Comparison of ENCODE assay signal across 11 cellular contexts in genomic region chr5:103271570-103272289, GRCh38. TPM values are rescaled to one million over a fixed set of nuclear protein-coding genes. Genes with fewer than 3 reads are reported as not detected.
DNase-seq lines count a peak whose midpoint lies in the region; ATAC-seq and TF ChIP-seq lines count a peak whose summit lies in the region.
"Had no signal": no experiment of that assay in that cellular context is flagged by ENCODE, and none has a peak within 500 bp of the region (broad histone marks: within the 10 kb centered on the region; RNA-seq: fewer than 3 reads in every experiment).

No MANE protein-coding gene starts in this region.

- no peaks in the 10 kb centered on the region for H4K20me1 ChIP-seq in IMR-90 (ENCODE audit: insufficient read depth, low read length)
- H4K20me1 ChIP-seq in neural progenitor cell (ENCODE audit: low read depth): peaks cover 13% of the 10 kb centered on the region

- peaks cover 3% of the 10 kb centered on the region; the same call in 1 of the 2 replicates for H3K4me1 ChIP-seq in IMR-90 (ENCODE audit: control insufficient read depth, insufficient read depth, low read length)
- peaks cover 1% of the 10 kb centered on the region for H3K4me1 ChIP-seq in neural progenitor cell

- H3F3A ChIP-seq in neural progenitor cell (ENCODE audit: low read depth): no peaks in the 10 kb centered on the region

- peaks cover 17 to 38% of the 10 kb centered on the region in 2 experiments for H3K79me1 ChIP-seq in IMR-90 (ENCODE audit: low read depth in 1 of 2, low read length in 2 of 2)

- no peak for DNase-seq in activated CD4-positive, alpha-beta T cell treated with anti-CD3 and anti-CD28 coated beads, Interleukin-2, amount 10 ng/mL, durations not matched to agents 24 days and 14 days
- DNase-seq in activated CD4-positive, alpha-beta T cell treated with anti-CD3 and anti-CD28 coated beads, Interleukin-2, amount 50 U/mL, for 48 hours: no peak
- DNase-seq in IMR-90 (peak; percentile 11), chondrocyte (ENCODE audit: low spot score) (no peak), renal cortical epithelial cell (ENCODE audit: low read depth) (peak; percentile 23), NCI-H1417 treated with DMSO at 0.1 percent for 48 hours (lab: John Stamatoyannopoulos, UW) (no peak), neural progenitor cell (ENCODE audit: low spot score) (no peak), germinal center (ENCODE audit: low spot score) (no peak)
- DNase-seq: NCI-H187 treated with DMSO at 0.1 percent for 48 hours, SHP77 had no signal

- POLR2A ChIA-PET in IMR-90 (lab: Charles Lee; ENCODE audit: unreplicated experiment): no interaction called here

- peaks cover 6% of the 10 kb centered on the region for H3K36me3 ChIP-seq in IMR-90 (ENCODE audit: control insufficient read depth, insufficient read depth, low read length)
- no peaks in the 10 kb centered on the region for H3K36me3 ChIP-seq in neural progenitor cell

- H3K9ac ChIP-seq in IMR-90 (ENCODE audit: low read depth, low read length) (no peak overlapping the region), neural progenitor cell (no peak overlapping the region)

- no TSS peak for BruUV-seq in IMR-90 (replicated peaks; lab: Mats Ljungman, UMichigan)

- no peak overlapping the region for H2BK15ac ChIP-seq in IMR-90 (ENCODE audit: low read depth, low read length)

- no peak overlapping the region for H2BK20ac ChIP-seq in IMR-90 (ENCODE audit: low read depth, low read length)

- H2AFZ ChIP-seq in IMR-90 (replicated peaks; ENCODE audit: low read length, poor library complexity): no peak overlapping the region
- no peak overlapping the region for H2AFZ ChIP-seq in neural progenitor cell (replicated peaks)

- H3K14ac ChIP-seq in IMR-90 (replicated peaks; ENCODE audit: low read depth, low read length): no peak overlapping the region

- no peak overlapping the region for H4K91ac ChIP-seq in IMR-90 (ENCODE audit: insufficient read depth, low read depth, low read length)

- no peak overlapping the region for H2BK5ac ChIP-seq in IMR-90 (ENCODE audit: low read depth, low read length, poor library complexity, severe bottlenecking)

- H4K8ac ChIP-seq in IMR-90 (ENCODE audit: low read depth in 2 of 2, low read length in 2 of 2): no peak overlapping the region

- H3K23ac ChIP-seq in IMR-90 (ENCODE audit: low read depth, low read length): no peak overlapping the region

- peak overlapping the region; percentile 26; the same call in 1 of the 2 replicates for H3K4me2 ChIP-seq in IMR-90 (ENCODE audit: low read depth, low read length)
- H3K4me2 ChIP-seq in neural progenitor cell: no peak overlapping the region

- no peak overlapping the region for H2AK5ac ChIP-seq in IMR-90 (ENCODE audit: low read depth, low read length)

- no peak for TF ChIP-seq CTCF in IMR-90 (conservative IDR thresholded peaks at IDR 0.05; ENCODE audit: low read depth, low read length)
- TF ChIP-seq CTCF in chondrocyte (IDR thresholded peaks at IDR 0.05): no peak
- TF ChIP-seq CTCF in neural progenitor cell (IDR thresholded peaks at IDR 0.05): no peak

- TF ChIP-seq RAD21 in IMR-90 (IDR thresholded peaks at IDR 0.05; ENCODE audit: low read length): no peak

- no peak overlapping the region for H3K4me3 ChIP-seq in IMR-90 (ENCODE audit: insufficient read depth, low read depth, low read length)
- no peak overlapping the region for H3K4me3 ChIP-seq in neural progenitor cell

- no peak overlapping the region for H3K18ac ChIP-seq in IMR-90 (ENCODE audit: low read depth, low read length)

- no peaks in the 10 kb centered on the region for H3K9me3 Mint-ChIP-seq in activated CD4-positive, alpha-beta T cell treated with anti-CD3 and anti-CD28 coated beads, Interleukin-2, amount 10 ng/mL, durations not matched to agents 24 days and 14 days
- H3K9me3 Mint-ChIP-seq in chondrocyte (ENCODE audit: low read depth) (no peaks in the 10 kb centered on the region), neural progenitor cell (no peaks in the 10 kb centered on the region)
- H3K9me3 Mint-ChIP-seq: stimulated activated memory B cell treated with anti-CD40 and anti-IgM and Interleukin-4, amounts not matched to agents 10 μg/mL and 1 μg/mL and 100 μg/mL, for 72 hours had no signal

- H3K4ac ChIP-seq in IMR-90 (ENCODE audit: low read depth, low read length): no peak overlapping the region

- H3K56ac ChIP-seq in IMR-90 (ENCODE audit: extremely low read depth, insufficient read depth, low read length): no peak overlapping the region

- H3K79me2 ChIP-seq in neural progenitor cell (ENCODE audit: low read depth): peaks cover 81% of the 10 kb centered on the region

- H3K4me1 Mint-ChIP-seq in activated CD4-positive, alpha-beta T cell treated with anti-CD3 and anti-CD28 coated beads, Interleukin-2, amount 10 ng/mL, durations not matched to agents 24 days and 14 days: peaks cover 20% of the 10 kb centered on the region
- H3K4me1 Mint-ChIP-seq in chondrocyte (ENCODE audit: low read depth): peaks cover 43% of the 10 kb centered on the region
- no peaks in the 10 kb centered on the region for H3K4me1 Mint-ChIP-seq in neural progenitor cell

- H4K5ac ChIP-seq in IMR-90 (ENCODE audit: low read depth, low read length): no peak overlapping the region

- peaks cover 11% of the 10 kb centered on the region for H3K36me3 Mint-ChIP-seq in activated CD4-positive, alpha-beta T cell treated with anti-CD3 and anti-CD28 coated beads, Interleukin-2, amount 10 ng/mL, durations not matched to agents 24 days and 14 days (ENCODE audit: low read depth)
- peaks cover 11% of the 10 kb centered on the region for H3K36me3 Mint-ChIP-seq in chondrocyte (ENCODE audit: low read depth)
- peaks cover 30% of the 10 kb centered on the region for H3K36me3 Mint-ChIP-seq in neural progenitor cell

- intact Hi-C loops in activated CD4-positive, alpha-beta T cell treated with anti-CD3 and anti-CD28 coated beads, Interleukin-2, amount 10 ng/mL, durations not matched to agents 24 days and 14 days (cut with micrococcal nuclease): no loop called here
- intact Hi-C loops in IMR-90 (cut with micrococcal nuclease): no loop called here

- CTCF ChIA-PET in IMR-90 (lab: Yijun Ruan, JAX): interaction anchor here (1.7 kb wide), 1 partner anchor 39 kb away, joined by 9 read pairs; no protein-coding TSS in a partner anchor

- no peak overlapping the region for H3K27ac ChIP-seq in IMR-90 (ENCODE audit: insufficient read depth, low read length)
- no peak overlapping the region for H3K27ac ChIP-seq in neural progenitor cell

- H3K27me3 ChIP-seq in IMR-90 (ENCODE audit: control insufficient read depth, insufficient read depth, low read length): no peaks in the 10 kb centered on the region
- H3K27me3 ChIP-seq in neural progenitor cell: no peaks in the 10 kb centered on the region

- H3K9me1 ChIP-seq in IMR-90 (ENCODE audit: insufficient read depth, low read length): no peaks in the 10 kb centered on the region

- no CpG with 5 or more reads among the region's 2 CpGs for WGBS in IMR-90 (ENCODE audit: extremely low coverage in 2 of 2, insufficient read length in 1 of 2), 2 experiments

- H3K4me3 Mint-ChIP-seq in activated CD4-positive, alpha-beta T cell treated with anti-CD3 and anti-CD28 coated beads, Interleukin-2, amount 10 ng/mL, durations not matched to agents 24 days and 14 days: peak overlapping the region; percentile 7
- H3K4me3 Mint-ChIP-seq in chondrocyte (ENCODE audit: unreplicated experiment): no peak overlapping the region
- H3K4me3 Mint-ChIP-seq in neural progenitor cell: no peak overlapping the region
- H3K4me3 Mint-ChIP-seq: stimulated activated memory B cell treated with anti-CD40 and anti-IgM and Interleukin-4, amounts not matched to agents 10 μg/mL and 1 μg/mL and 100 μg/mL, for 72 hours had no signal

- no peak; the same call in 1 of the 2 replicates for ATAC-seq in IMR-90 (ENCODE audit: low read depth)
- ATAC-seq: stimulated activated memory B cell treated with anti-CD40 and anti-IgM and Interleukin-4, amounts not matched to agents 10 μg/mL and 1 μg/mL and 100 μg/mL, for 72 hours had no signal

- H3K9me3 ChIP-seq in IMR-90 (ENCODE audit: control insufficient read depth, insufficient read depth, low read length) (no peaks in the 10 kb centered on the region), neural progenitor cell (ENCODE audit: low read depth) (no peaks in the 10 kb centered on the region)

- no peak overlapping the region for H3K27ac Mint-ChIP-seq in activated CD4-positive, alpha-beta T cell treated with anti-CD3 and anti-CD28 coated beads, Interleukin-2, amount 10 ng/mL, durations not matched to agents 24 days and 14 days
- peak overlapping the region; percentile 60 for H3K27ac Mint-ChIP-seq in chondrocyte (ENCODE audit: unreplicated experiment)
- no peak overlapping the region for H3K27ac Mint-ChIP-seq in neural progenitor cell
- H3K27ac Mint-ChIP-seq: stimulated activated memory B cell treated with anti-CD40 and anti-IgM and Interleukin-4, amounts not matched to agents 10 μg/mL and 1 μg/mL and 100 μg/mL, for 72 hours had no signal

- H2BK120ac ChIP-seq in IMR-90 (ENCODE audit: low read depth, low read length): no peak overlapping the region

- no peaks in the 10 kb centered on the region for H3K27me3 Mint-ChIP-seq in activated CD4-positive, alpha-beta T cell treated with anti-CD3 and anti-CD28 coated beads, Interleukin-2, amount 10 ng/mL, durations not matched to agents 24 days and 14 days
- H3K27me3 Mint-ChIP-seq in chondrocyte (ENCODE audit: low read depth) (no peaks in the 10 kb centered on the region), neural progenitor cell (ENCODE audit: insufficient read depth, low read depth) (no peaks in the 10 kb centered on the region)
- H3K27me3 Mint-ChIP-seq: stimulated activated memory B cell treated with anti-CD40 and anti-IgM and Interleukin-4, amounts not matched to agents 10 μg/mL and 1 μg/mL and 100 μg/mL, for 72 hours had no signal

- dilution Hi-C loops in IMR-90 (cut with HindIII; ENCODE audit: low sequenced_read_pairs, unreplicated experiment): no loop called here

- in situ Hi-C loops in IMR-90 (cut with MboI; ENCODE audit: low sequenced_read_pairs): no loop called here

- no peak overlapping the region for H2AK9ac ChIP-seq in IMR-90 (replicated peaks; ENCODE audit: low read depth, low read length, poor library complexity)

- no peak for TF ChIP-seq POLR2A in IMR-90 (IDR thresholded peaks at IDR 0.05; ENCODE audit: low read depth, low read length)

RNA-seq across cellular contexts. Expression of gene MACIR, which starts 13.2 kb away (rescaled TPM):
- 12.1 and 13.3 TPM in 2 replicates for total RNA-seq in activated CD4-positive, alpha-beta T cell treated with anti-CD3 and anti-CD28 coated beads, Interleukin-2, amount 10 ng/mL, durations not matched to agents 24 days and 14 days
- total RNA-seq in IMR-90 (2012; rRNA removed) (21.3 and 22.2 TPM in 2 replicates), chondrocyte (10.2 to 16.9 TPM (median 16.0 TPM) in 3 replicates), renal cortical epithelial cell (12.3 and 14.1 TPM in 2 replicates), neural progenitor cell (ENCODE audit: low replicate concordance) (22.5 and 26.3 TPM in 2 replicates)
- 10.4 and 11.1 TPM in 2 replicates for polyA plus RNA-seq in IMR-90 (2012; rRNA removed)
- 4.7 and 7.4 TPM in 2 replicates for polyA plus RNA-seq in IMR-90 (2012; cell fraction: cytosol; rRNA removed)
- 3.5 and 7.0 TPM in 2 replicates for polyA plus RNA-seq in IMR-90 (2012; cell fraction: nucleus; rRNA removed; ENCODE audit: low replicate concordance)

Comparison
In these comparisons a context has a peak if more than half of its experiments do, and no peak if none do; other contexts are left out.
1. DNase-seq: peak in IMR-90 (single experiment) and renal cortical epithelial cell (single experiment); none in activated CD4-positive, alpha-beta T cell treated with anti-CD3 and anti-CD28 coated beads, Interleukin-2, amount 10 ng/mL, durations not matched to agents 24 days and 14 days (single experiment), activated CD4-positive, alpha-beta T cell treated with anti-CD3 and anti-CD28 coated beads, Interleukin-2, amount 50 U/mL, for 48 hours (0 of 2), chondrocyte (single experiment), NCI-H1417 treated with DMSO at 0.1 percent for 48 hours (single experiment), neural progenitor cell (single experiment) and germinal center (single experiment).